ENCODE assay signal across 1 cellular context in the genomic region with DNA sequence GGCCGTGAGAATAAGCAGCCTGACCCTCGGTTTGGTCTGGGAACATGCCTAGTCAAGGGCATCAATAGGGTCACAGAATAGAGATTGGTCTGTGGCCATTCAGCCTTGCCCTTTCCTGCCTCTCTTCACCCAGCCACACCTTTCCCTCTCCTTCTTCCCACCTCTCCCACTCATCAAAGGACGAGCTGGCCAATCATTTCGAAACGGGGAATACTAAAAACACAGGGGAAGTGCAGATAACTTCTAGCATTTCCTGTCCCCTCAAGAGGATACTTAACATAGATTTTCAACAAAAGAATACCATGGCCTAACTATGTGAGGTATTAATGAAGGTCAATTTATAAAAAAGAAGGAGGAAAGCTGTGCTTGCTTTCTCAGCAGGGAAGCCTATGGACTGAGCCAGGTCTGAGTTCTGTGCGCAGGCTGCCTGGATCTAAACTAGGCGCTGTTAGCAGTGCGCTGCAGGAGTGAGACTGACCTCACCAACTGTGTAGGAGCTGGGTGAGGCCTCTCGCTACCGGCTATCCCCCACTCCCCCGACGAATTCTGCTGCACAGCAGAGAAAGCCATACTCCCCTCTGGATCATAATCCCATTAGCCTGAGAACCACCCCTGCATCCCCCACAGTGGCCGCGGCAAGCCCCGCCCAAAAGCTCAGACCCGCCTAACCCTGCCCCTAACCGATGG.
TF ChIP-seq lines count a peak whose summit lies in the region.

No MANE protein-coding gene starts in this region.

TF ChIP-seq in IMR-90, 13 proteins besides CTCF, POLR2A, EP300 and RAD21:
- no peak for TF ChIP-seq RFX5 (IDR thresholded peaks at IDR 0.05; ENCODE audit: low read depth, low read length)
- no peak for TF ChIP-seq MXI1 (IDR thresholded peaks at IDR 0.05; ENCODE audit: borderline replicate concordance, low read depth, low read length)
- no peak for TF ChIP-seq FOS (IDR thresholded peaks at IDR 0.05; ENCODE audit: low read depth, low read length)
TF ChIP-seq in IMR-90: peak in this region for 0.
